Comparison of ENCODE assay signal across 8 cellular contexts in the genomic region with DNA sequence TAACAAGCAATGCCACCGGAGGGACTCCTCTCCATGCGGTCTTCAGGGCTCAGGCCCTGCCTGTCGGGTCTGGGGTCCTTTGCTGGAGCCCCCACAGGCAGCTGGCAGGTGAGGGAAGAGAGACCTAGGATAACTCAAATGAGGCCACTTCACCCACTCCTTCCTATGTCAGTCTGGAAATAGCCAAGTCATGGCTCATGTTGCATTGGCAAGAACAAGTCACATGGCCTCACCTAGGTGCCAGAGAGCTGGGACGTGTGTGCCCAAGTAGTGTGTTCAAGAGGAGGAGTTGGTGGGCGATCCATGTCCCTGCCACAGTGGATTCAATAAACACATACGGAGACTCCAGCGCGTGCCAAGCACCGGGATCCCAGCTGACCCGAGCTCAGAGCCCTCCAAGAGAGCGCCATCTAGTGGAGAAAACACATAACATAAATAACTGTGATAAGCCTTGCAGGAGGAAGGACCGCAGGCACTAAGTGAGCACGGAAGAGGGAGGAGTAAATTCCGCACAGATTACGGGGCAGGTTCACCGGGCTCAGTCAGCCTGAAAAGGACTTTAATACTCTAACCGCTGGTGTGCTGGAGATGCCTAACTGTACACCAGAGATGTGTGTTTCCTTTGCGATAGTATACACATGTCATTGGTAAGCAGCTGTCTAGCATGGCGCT.
DNase-seq lines count a peak whose midpoint lies in the region; ATAC-seq and TF ChIP-seq lines count a peak whose summit lies in the region.

No MANE protein-coding gene starts in this region.

- H3K4me1 ChIP-seq in heart left ventricle (peaks cover 0 to 10% (median 0%) of the 10 kb centered on the region in 12 donors), RWPE2 (ENCODE audit: insufficient read depth, poor library complexity, severe bottlenecking) (peaks cover 3% of the 10 kb centered on the region), fibroblast of lung (ENCODE audit: control insufficient read depth, extremely low read depth, insufficient read depth, low read length) (peaks cover 2% of the 10 kb centered on the region)

- H3K27ac ChIP-seq in heart left ventricle (no peak overlapping the region), RWPE2 (ENCODE audit: poor library complexity, severe bottlenecking) (no peak overlapping the region), fibroblast of lung (ENCODE audit: insufficient read depth, low read length) (no peak overlapping the region)

- H3K4me3 ChIP-seq in heart left ventricle (no peak overlapping the region), RWPE2 (ENCODE audit: severe bottlenecking) (no peak overlapping the region), fibroblast of lung (replicated peaks in 1 of 4; ENCODE audit: control extremely low read depth in 1 of 4, insufficient read depth in 1 of 4, low read depth in 3 of 4, low read length in 4 of 4) (no peak overlapping the region)

- H3K4me2 ChIP-seq in fibroblast of lung (ENCODE audit: extremely low read depth, insufficient read depth, low read length) = no peak overlapping the region

- no peak for TF ChIP-seq POLR2A in heart left ventricle (IDR thresholded peaks at IDR 0.05)

- H3K27me3 ChIP-seq in heart left ventricle (peaks cover 0 to 3% (median 0%) of the 10 kb centered on the region in 9 donors), RWPE2 (ENCODE audit: insufficient read depth, poor library complexity, severe bottlenecking) (no peaks in the 10 kb centered on the region), fibroblast of lung (ENCODE audit: control insufficient read depth, insufficient read depth, low read length) (no peaks in the 10 kb centered on the region)

- peak in 11 of 12 donors; percentile 32 to 66 (median 53) for TF ChIP-seq CTCF in heart left ventricle (IDR thresholded peaks at IDR 0.05)
- TF ChIP-seq CTCF in RWPE2 (IDR thresholded peaks at IDR 0.05; ENCODE audit: poor library complexity, severe bottlenecking) = peak; percentile 64
- peak; percentile 60 to 66 for TF ChIP-seq CTCF in fibroblast of lung (conservative IDR thresholded peaks at IDR 0.05 in 1 of 2, IDR thresholded peaks at IDR 0.05 in 1 of 2; ENCODE audit: low read depth in 1 of 2, low read length in 2 of 2)

- H3K79me2 ChIP-seq in fibroblast of lung (ENCODE audit: control insufficient read depth, insufficient read depth, low read length) = no peaks in the 10 kb centered on the region

- no peak overlapping the region for H2AFZ ChIP-seq in fibroblast of lung (ENCODE audit: low read length)

- 30 to 37% (median 33%) methylated on average over 17 to 19 of the region's 19 CpGs for WGBS in heart left ventricle, 4 donors

- H3K9me3 ChIP-seq in heart left ventricle (peaks cover 0 to 7% (median 0%) of the 10 kb centered on the region in 12 donors), RWPE2 (ENCODE audit: severe bottlenecking) (no peaks in the 10 kb centered on the region), fibroblast of lung (ENCODE audit: control insufficient read depth, insufficient read depth, low read depth, low read length) (no peaks in the 10 kb centered on the region)

- intact Hi-C loops in heart left ventricle (cut with DNase I) (loop anchor here in 9 of 10 donors (2.0 to 10.0 kb wide), 3 partner anchors 259 to 261 kb away; no protein-coding TSS in a partner anchor), Right ventricle myocardium inferior (cut with DNase I) (loop anchor here (10.0 kb wide), 2 partner anchors 139 to 259 kb away; no protein-coding TSS in a partner anchor)

- no peaks in the 10 kb centered on the region for H4K20me1 ChIP-seq in fibroblast of lung (ENCODE audit: control insufficient read depth, extremely low read depth, insufficient read depth, low read length)

- peak in 1 of 4 donors; percentile 39 for ATAC-seq in heart left ventricle
- ATAC-seq in Right ventricle myocardium inferior = no peak
- peak; percentile 84 for ATAC-seq in GM21717 (IDR thresholded peaks at IDR 0.05; ENCODE audit: unreplicated experiment)
- ATAC-seq in RWPE2 (ENCODE audit: low read depth) = peak; percentile 90

- H3K36me3 ChIP-seq in heart left ventricle (no peaks in the 10 kb centered on the region), RWPE2 (ENCODE audit: low read depth) (no peaks in the 10 kb centered on the region), fibroblast of lung (ENCODE audit: control insufficient read depth, insufficient read depth, low read length) (no peaks in the 10 kb centered on the region)

- H3K9ac ChIP-seq in fibroblast of lung (ENCODE audit: insufficient read depth, low read length) = no peak overlapping the region

- DNase-seq in heart left ventricle (peak in 1 of 5 donors; percentile 33), Right ventricle myocardium inferior (ENCODE audit: missing footprints) (no peak), HuH-7 (ENCODE audit: low spot score) (peak; percentile 51), RWPE2 (ENCODE audit: low spot score) (no peak), fibroblast of lung (ENCODE audit: low read depth in 2 of 2) (peak; percentile 69 to 90), nucleus accumbens (lab: John Stamatoyannopoulos, UW) (peak in 29 of 56 donors; percentile 3 to 55 (median 26))
- no peak for DNase-seq in central memory CD4-positive, alpha-beta T cell

Comparison
In these comparisons a context has a peak if more than half of its experiments do, and no peak if none do; other contexts are left out.
1. DNase-seq: peak in HuH-7 (single experiment), fibroblast of lung (2 of 2) and nucleus accumbens (29 of 56); none in Right ventricle myocardium inferior (single experiment), RWPE2 (single experiment) and central memory CD4-positive, alpha-beta T cell (single experiment).
2. Peak in every context shown above with its lines, with median percentiles within 50 percentile points of each other: CTCF ChIP-seq.